In genomic region chr12:12803186-12803585, GRCh38 we compare ENCODE assay signal across 8 cellular contexts. TPM values are rescaled to one million over a fixed set of nuclear protein-coding genes. Genes with fewer than 3 reads are reported as not detected.
DNase-seq lines count a peak whose midpoint lies in the region; ATAC-seq, FAIRE-seq and TF ChIP-seq lines count a peak whose summit lies in the region.

No MANE protein-coding gene starts in this region.

- H3K9ac ChIP-seq in mesendoderm (ENCODE audit: low read length): no peak overlapping the region

- ATAC-seq in A549: peak; percentile 91 to 96
- peak; percentile 81 for ATAC-seq in GM18858 (IDR thresholded peaks at IDR 0.05; ENCODE audit: unreplicated experiment)
- peak; percentile 81 for ATAC-seq in HG02885 (IDR thresholded peaks at IDR 0.05; ENCODE audit: poor library complexity, unreplicated experiment)
- peak; percentile 74 for ATAC-seq in activated CD8-positive, alpha-beta T cell treated with anti-CD3 and anti-CD28 coated beads, Interleukin-2, amount 10 ng/mL, durations not matched to agents 7 days and 5 days

- H2BK120ac ChIP-seq in mesendoderm (ENCODE audit: low read depth, low read length): no peak overlapping the region

- no peaks in the 10 kb centered on the region for H3K79me2 ChIP-seq in mesendoderm (ENCODE audit: control insufficient read depth, insufficient read depth, low read length)

- H3K36me3 ChIP-seq in sigmoid colon: no peaks in the 10 kb centered on the region
- H3K36me3 ChIP-seq in mesendoderm (ENCODE audit: control insufficient read depth, insufficient read depth, low read length): no peaks in the 10 kb centered on the region

- intact Hi-C loops in sigmoid colon (cut with DNase I): no loop called here

- no peak overlapping the region for H2BK5ac ChIP-seq in mesendoderm (ENCODE audit: low read length)

- H3K4me1 Mint-ChIP-seq in activated CD8-positive, alpha-beta T cell treated with anti-CD3 and anti-CD28 coated beads, Interleukin-2, amount 10 ng/mL, durations not matched to agents 7 days and 5 days (ENCODE audit: low read depth): peaks cover 60% of the 10 kb centered on the region

- TF ChIP-seq EP300 in A549 (IDR thresholded peaks at IDR 0.05) (peak; percentile 20 to 50; a peak in 2 of 5 replicates), sigmoid colon (IDR thresholded peaks at IDR 0.05) (no peak)

- no peaks in the 10 kb centered on the region for H3K9me3 ChIP-seq in A549
- H3K9me3 ChIP-seq in sigmoid colon: no peaks in the 10 kb centered on the region

- H3K27ac ChIP-seq in A549 (peak overlapping the region; percentile 89 to 90), sigmoid colon (peak overlapping the region in 2 of 4 donors; percentile 29 to 39), mesendoderm (ENCODE audit: low read depth, low read length) (no peak overlapping the region)

- 0% methylated on average over 2 of the region's 2 CpGs for WGBS in A549 (ENCODE audit: missing lambda C conversion rate)
- 5 to 47% methylated on average over 2 of the region's 2 CpGs for WGBS in sigmoid colon, 2 donors
- WGBS in mesendoderm (ENCODE audit: extremely low coverage, insufficient coverage, low lambda C conversion rate): no CpG with 5 or more reads among the region's 2 CpGs

- peak; percentile 98 for FAIRE-seq in A549 (lab: Jason Lieb, UNC)

- H2BK15ac ChIP-seq in mesendoderm (replicated peaks; ENCODE audit: low read depth): no peak overlapping the region

- H3K9me3 Mint-ChIP-seq in activated CD8-positive, alpha-beta T cell treated with anti-CD3 and anti-CD28 coated beads, Interleukin-2, amount 10 ng/mL, durations not matched to agents 7 days and 5 days (ENCODE audit: insufficient read depth): no peaks in the 10 kb centered on the region

- H3K36me3 Mint-ChIP-seq in activated CD8-positive, alpha-beta T cell treated with anti-CD3 and anti-CD28 coated beads, Interleukin-2, amount 10 ng/mL, durations not matched to agents 7 days and 5 days (ENCODE audit: low read depth): peaks cover 14% of the 10 kb centered on the region

- CTCF ChIA-PET in A549 (lab: Yijun Ruan, JAX): interaction anchor here (0.7 to 5.3 kb wide), 5 partner anchors 10 to 16 kb away, joined by 3 to 74 read pairs (median 8); partner anchors contain the start of genes APOLD1 and DDX47
- CTCF ChIA-PET in activated CD8-positive, alpha-beta T cell treated with anti-CD3 and anti-CD28 coated beads, Interleukin-2, amount 10 ng/mL, durations not matched to agents 7 days and 5 days (lab: Charles Lee): interaction anchor here (0.7 to 5.5 kb wide), 9 partner anchors 9 to 409 kb away, joined by 3 to 80 read pairs (median 3); partner anchors contain the start of genes APOLD1 and DDX47

- H3K79me1 ChIP-seq in mesendoderm (ENCODE audit: low read length): no peaks in the 10 kb centered on the region

- peak; percentile 98 to 100 for DNase-seq in A549 (ENCODE audit: low read depth in 1 of 2, low spot score in 1 of 2)
- peak; percentile 20 for DNase-seq in NCI-H2107 treated with DMSO at 0.1 percent for 48 hours (lab: John Stamatoyannopoulos, UW; ENCODE audit: unreplicated experiment)
- peak; percentile 71 for DNase-seq in activated CD8-positive, alpha-beta T cell treated with anti-CD3 and anti-CD28 coated beads, Interleukin-2, amount 10 ng/mL, durations not matched to agents 7 days and 5 days
- peak; percentile 88 for DNase-seq in fibroblast of mammary gland (ENCODE audit: low read depth)
- peak; percentile 77 for DNase-seq in sigmoid colon
- DNase-seq in mesendoderm: no peak

- H3K4me1 ChIP-seq in A549 (peaks cover 66% of the 10 kb centered on the region), sigmoid colon (peaks cover 0 to 9% (median 7%) of the 10 kb centered on the region in 4 donors), mesendoderm (ENCODE audit: control insufficient read depth, low read depth, low read length) (no peaks in the 10 kb centered on the region)

- POLR2A ChIA-PET in A549 (lab: Yijun Ruan, JAX): interaction anchor here (0.8 to 3.0 kb wide), 8 partner anchors 9 to 393 kb away, joined by 3 to 18 read pairs (median 4); partner anchors contain the start of genes DDX47, EMP1 and GPRC5A
- POLR2A ChIA-PET in activated CD8-positive, alpha-beta T cell treated with anti-CD3 and anti-CD28 coated beads, Interleukin-2, amount 10 ng/mL, durations not matched to agents 7 days and 5 days (lab: Charles Lee): interaction anchor here (0.7 to 3.2 kb wide), 7 partner anchors 9 to 446 kb away, joined by 3 to 13 read pairs (median 4); partner anchors contain the start of gene DDX47

- H2AK5ac ChIP-seq in mesendoderm (ENCODE audit: low read length): no peak overlapping the region

- peak overlapping the region; percentile 81 for H3K27ac Mint-ChIP-seq in activated CD8-positive, alpha-beta T cell treated with anti-CD3 and anti-CD28 coated beads, Interleukin-2, amount 10 ng/mL, durations not matched to agents 7 days and 5 days

- H3K4ac ChIP-seq in mesendoderm (ENCODE audit: low read depth, low read length): no peak overlapping the region

- H3K56ac ChIP-seq in mesendoderm (ENCODE audit: low read length): no peak overlapping the region

- H3K4me2 ChIP-seq in A549 (peak overlapping the region; percentile 81), mesendoderm (ENCODE audit: low read length) (no peak overlapping the region)

- TF ChIP-seq POLR2A in A549 (IDR thresholded peaks at IDR 0.05; ENCODE audit: low read length) (peak; percentile 37; the same call in 1 of the 2 replicates), sigmoid colon (IDR thresholded peaks at IDR 0.05) (no peak)

- no peak overlapping the region for H3K18ac ChIP-seq in mesendoderm (ENCODE audit: low read length)

- no peak overlapping the region for H4K8ac ChIP-seq in mesendoderm (ENCODE audit: low read depth, low read length)

- no peak overlapping the region for H3K23ac ChIP-seq in mesendoderm (ENCODE audit: low read length)

- no peak for TF ChIP-seq CTCF in A549 (IDR thresholded peaks at IDR 0.05)
- no peak for TF ChIP-seq CTCF in fibroblast of mammary gland (conservative IDR thresholded peaks at IDR 0.05; ENCODE audit: control insufficient read depth, insufficient read depth, low read depth, low read length)
- TF ChIP-seq CTCF in sigmoid colon (IDR thresholded peaks at IDR 0.05): no peak

- no peaks in the 10 kb centered on the region for H3K27me3 ChIP-seq in sigmoid colon
- no peaks in the 10 kb centered on the region for H3K27me3 ChIP-seq in mesendoderm (ENCODE audit: insufficient read depth, low read length, poor library complexity)

- no peak overlapping the region for H4K5ac ChIP-seq in mesendoderm (ENCODE audit: low read length)

- no peaks in the 10 kb centered on the region for H3K27me3 Mint-ChIP-seq in activated CD8-positive, alpha-beta T cell treated with anti-CD3 and anti-CD28 coated beads, Interleukin-2, amount 10 ng/mL, durations not matched to agents 7 days and 5 days (ENCODE audit: low read depth)

- peak overlapping the region; percentile 33 for H3K4me3 Mint-ChIP-seq in activated CD8-positive, alpha-beta T cell treated with anti-CD3 and anti-CD28 coated beads, Interleukin-2, amount 10 ng/mL, durations not matched to agents 7 days and 5 days

- H3K4me3 ChIP-seq in A549 (no peak overlapping the region), fibroblast of mammary gland (ENCODE audit: control insufficient read depth, low read depth, low read length) (no peak overlapping the region), sigmoid colon (no peak overlapping the region), mesendoderm (ENCODE audit: low read length) (no peak overlapping the region)

- TF ChIP-seq RAD21 in A549 (conservative IDR thresholded peaks at IDR 0.05 in 1 of 2, IDR thresholded peaks at IDR 0.05 in 1 of 2): no peak

TF ChIP-seq in A549, 52 proteins besides CTCF, POLR2A, EP300 and RAD21 (continues in another document):
- TF ChIP-seq MAFK (IDR thresholded peaks at IDR 0.05; ENCODE audit: partially characterized antibody) (peak; percentile 48), ELK1 (IDR thresholded peaks at IDR 0.05; ENCODE audit: low read depth, low read length) (no peak), SREBF2 (IDR thresholded peaks at IDR 0.05) (no peak), BHLHE40 (IDR thresholded peaks at IDR 0.05; ENCODE audit: low read depth, low read length) (peak; percentile 91)

RNA-seq across cellular contexts. Expression of gene DDX47, which starts 10.0 kb away (rescaled TPM):
- polyA plus RNA-seq in A549 (2011; rRNA removed) (118 and 144 TPM in 2 replicates), A549 (2017; fragmentation: RNase III; extraction: RNeasy Plus Mini Kit Qiagen cat#74134 plus additional on column Dnase treatment) (81.6 to 87.3 TPM (median 83.8 TPM) in 3 replicates), sigmoid colon (10 to 100 TPM; 22.8 to 33.3 (median 26.1) TPM)
- polyA plus RNA-seq in A549 (2012; cell fraction: cytosol; rRNA removed): 56.1 and 57.2 TPM in 2 replicates
- polyA plus RNA-seq in A549 (2012; cell fraction: nucleus; rRNA removed): 63.1 and 116 TPM in 2 replicates
- 68.9 and 74.6 TPM in 2 replicates for polyA minus RNA-seq in A549 (2011; rRNA and poly(A)+ RNA removed)
- total RNA-seq in activated CD8-positive, alpha-beta T cell treated with anti-CD3 and anti-CD28 coated beads, Interleukin-2, amount 10 ng/mL, durations not matched to agents 7 days and 5 days: 10 to 100 TPM; 56.8 to 57.8 TPM
- 10 to 100 TPM; 42.9 to 56.9 (median 49.7) TPM for total RNA-seq in sigmoid colon
- 76.8 TPM for polyA plus RNA-seq in mesendoderm (2013, experiment 1 of 2)
- 77.5 TPM for polyA plus RNA-seq in mesendoderm (2013, experiment 2 of 2)

RNA-seq across cellular contexts. Expression of gene APOLD1, which starts 17.7 kb away (rescaled TPM):
- polyA plus RNA-seq in A549 (2011; rRNA removed): 0.93 and 1.3 TPM in 2 replicates
- 0.21 and 0.26 TPM in 2 replicates for polyA plus RNA-seq in A549 (2012; cell fraction: cytosol; rRNA removed)
- polyA plus RNA-seq in A549 (2012; cell fraction: nucleus; rRNA removed): 0.10 and 0.31 TPM in 2 replicates
- polyA plus RNA-seq in A549 (2017; fragmentation: RNase III; extraction: RNeasy Plus Mini Kit Qiagen cat#74134 plus additional on column Dnase treatment): 0.42 to 0.46 TPM (median 0.44 TPM) in 3 replicates
- 1.1 and 1.3 TPM in 2 replicates for polyA minus RNA-seq in A549 (2011; rRNA and poly(A)+ RNA removed)
- total RNA-seq in activated CD8-positive, alpha-beta T cell treated with anti-CD3 and anti-CD28 coated beads, Interleukin-2, amount 10 ng/mL, durations not matched to agents 7 days and 5 days: 10 to 100 TPM; 11.0 to 11.1 TPM
- total RNA-seq in sigmoid colon: 10 to 100 TPM; 13.9 to 24.8 (median 19.9) TPM
- polyA plus RNA-seq in sigmoid colon: 1 to 10 TPM in 2 of 3 donors, under 1 TPM in 1; 0.46 to 8.0 (median 6.0) TPM
- polyA plus RNA-seq in mesendoderm (2013, experiment 1 of 2): 0.34 TPM
- 0.41 TPM for polyA plus RNA-seq in mesendoderm (2013, experiment 2 of 2)
